Comparison of ENCODE assay signal across 7 cellular contexts in the genomic region with DNA sequence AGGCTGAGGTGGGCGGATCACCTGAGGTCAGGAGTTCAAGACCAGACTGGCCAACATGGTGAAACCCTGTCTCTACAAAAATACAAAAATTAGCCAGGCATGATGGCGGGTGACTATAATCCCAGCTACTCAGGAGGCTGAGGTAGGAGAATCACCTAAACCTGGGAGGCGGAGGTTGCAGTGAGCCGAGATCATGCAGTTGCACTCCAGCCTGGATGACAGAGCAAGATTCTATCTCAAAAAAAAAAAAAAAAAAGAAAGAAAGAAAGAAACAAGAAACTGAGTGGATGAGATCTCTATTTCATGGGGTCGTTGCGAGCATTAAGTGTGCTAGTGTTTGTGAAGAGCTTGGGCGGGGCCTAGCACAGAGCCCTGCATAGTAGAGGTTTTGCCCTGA.
DNase-seq lines count a peak whose midpoint lies in the region; ATAC-seq and TF ChIP-seq lines count a peak whose summit lies in the region.
"Not testable (repeated sequence)": the region's sequence is repeated elsewhere in the genome, so short reads cannot be mapped to it uniquely, and the experiment has no call there.

No MANE protein-coding gene starts in this region.

- TF ChIP-seq EP300 in suprapubic skin (IDR thresholded peaks at IDR 0.05): not testable (repeated sequence)

- H3K9me3 ChIP-seq in WERI-Rb-1 (ENCODE audit: severe bottlenecking); heart right ventricle; lung (ENCODE audit: control insufficient read depth in 2 of 2, insufficient read depth in 1 of 2, low read length in 1 of 2); psoas muscle; suprapubic skin: not testable (repeated sequence)

- intact Hi-C loops in heart right ventricle (cut with DNase I): loop anchor here in 1 of 10 donors (5.0 to 10.0 kb wide), 2 partner anchors 65 to 142 kb away; a partner anchor contains a TSS
- intact Hi-C loops in psoas muscle (cut with DNase I): not testable (repeated sequence)

- not testable (repeated sequence) for DNase-seq in HL-60 (ENCODE audit: low read depth in 1 of 2, low spot score in 1 of 2); WERI-Rb-1; coronary artery (ENCODE audit: low spot score); heart right ventricle; lung (ENCODE audit: low spot score); psoas muscle; suprapubic skin (ENCODE audit: low spot score in 2 of 2)

- not testable (repeated sequence) for H3K36me3 ChIP-seq in WERI-Rb-1; heart right ventricle; lung (ENCODE audit: control insufficient read depth in 2 of 2, insufficient read depth in 2 of 2, low read length in 2 of 2); psoas muscle (ENCODE audit: insufficient read depth in 1 of 2, low read depth in 1 of 2); suprapubic skin

- H3K4me1 ChIP-seq in heart right ventricle (peaks cover 29 to 95% (median 82%) of the 10 kb centered on the region in 9 donors), lung (ENCODE audit: control insufficient read depth in 2 of 2, insufficient read depth in 2 of 2, low read length in 2 of 2) (peaks cover 16 to 51% of the 10 kb centered on the region in 2 donors), suprapubic skin (peaks cover 34% of the 10 kb centered on the region)
- H3K4me1 ChIP-seq in psoas muscle: not testable (repeated sequence)

- H3K27ac ChIP-seq in HL-60 (replicated peaks) (peak overlapping the region; percentile 40; the same call in 1 of the 2 replicates), WERI-Rb-1 (peak overlapping the region; percentile 28; the same call in 1 of the 2 replicates), coronary artery (peak overlapping the region; percentile 63 to 85), heart right ventricle (peak overlapping the region in 9 of 10 donors; percentile 48 to 90 (median 86)), lung (ENCODE audit: low read depth in 1 of 2, low read length in 1 of 2) (peak overlapping the region; percentile 69 to 92), psoas muscle (peak overlapping the region; percentile 68), suprapubic skin (peak overlapping the region; percentile 51)

- TF ChIP-seq POLR2A in suprapubic skin (IDR thresholded peaks at IDR 0.05): not testable (repeated sequence)

- H3K4me3 ChIP-seq in HL-60 (replicated peaks; ENCODE audit: insufficient read depth, low read length); WERI-Rb-1 (ENCODE audit: low read depth, low read length); coronary artery; heart right ventricle; lung; psoas muscle; suprapubic skin: not testable (repeated sequence)

- not testable (repeated sequence) for TF ChIP-seq CTCF in HL-60 (IDR thresholded peaks at IDR 0.05; ENCODE audit: insufficient read depth, low read length); WERI-Rb-1 (IDR thresholded peaks at IDR 0.05; ENCODE audit: low read depth, low read length); coronary artery (IDR thresholded peaks at IDR 0.05); heart right ventricle (IDR thresholded peaks at IDR 0.05); lung (IDR thresholded peaks at IDR 0.05; ENCODE audit: control extremely low read depth, extremely low read depth); psoas muscle (IDR thresholded peaks at IDR 0.05); suprapubic skin (IDR thresholded peaks at IDR 0.05)

- 92 to 93% methylated on average over 7 of the region's 7 CpGs for WGBS in heart right ventricle, 2 donors
- 89 to 94% methylated on average over 7 of the region's 7 CpGs for WGBS in lung, 2 donors
- 90 to 95% (median 95%) methylated on average over 7 of the region's 7 CpGs for WGBS in psoas muscle, 3 donors
- WGBS in suprapubic skin: 92% methylated on average over 7 of the region's 7 CpGs

- not testable (repeated sequence) for H3K27me3 ChIP-seq in HL-60 (ENCODE audit: insufficient read depth, poor library complexity, severe bottlenecking); WERI-Rb-1 (ENCODE audit: insufficient read depth, low read depth, severe bottlenecking); heart right ventricle; lung (ENCODE audit: control insufficient read depth, insufficient read depth); psoas muscle (ENCODE audit: insufficient read depth in 3 of 3, low read length in 2 of 3); suprapubic skin

- not testable (repeated sequence) for ATAC-seq in heart right ventricle; lung (ENCODE audit: insufficient read depth, low FRiP score); psoas muscle

Comparison
In these comparisons a context has a peak if more than half of its experiments do, and no peak if none do; other contexts are left out.
1. H3K27ac ChIP-seq: peak in every context shown above with its lines; median percentile 86 in heart right ventricle; 80 in lung; 74 in coronary artery; 68 in psoas muscle; 51 in suprapubic skin; 40 in HL-60; 28 in WERI-Rb-1.